Comparison of ENCODE assay signal across 2 cellular contexts in the genomic region with DNA sequence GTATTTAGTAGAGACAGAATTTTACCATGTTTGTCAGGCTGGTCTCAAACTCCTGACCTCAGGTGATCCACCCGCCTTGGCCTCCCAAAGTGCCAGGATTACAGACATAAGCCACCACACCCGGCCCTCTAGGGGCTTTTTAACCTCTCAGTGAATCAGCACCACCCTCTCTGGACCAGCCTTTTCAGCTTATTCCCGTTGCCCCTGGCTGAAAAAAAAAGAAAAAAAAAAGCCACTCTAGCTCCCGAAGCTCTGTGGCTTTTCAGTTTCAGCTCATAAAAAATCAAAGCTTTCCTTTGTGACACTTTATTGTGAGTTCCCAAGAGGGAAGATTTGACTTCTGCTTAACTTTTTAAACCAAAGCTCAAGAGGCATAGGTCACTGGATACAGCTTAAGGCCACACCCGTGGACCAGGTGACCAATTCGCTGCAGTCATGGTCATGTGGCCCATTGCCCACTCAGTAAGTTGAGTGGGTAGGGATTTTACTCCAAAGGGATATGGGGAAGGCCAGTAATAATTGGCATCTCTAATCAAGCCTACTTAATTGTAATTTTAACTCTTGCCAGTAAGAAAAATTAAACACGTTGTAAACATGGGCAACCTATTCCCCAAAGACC.
A peak's percentile ranks its signal among the peaks of the same experiment; 100 is the strongest.
TF ChIP-seq lines count a peak whose summit lies in the region.

No MANE protein-coding gene starts in this region.

TF ChIP-seq in HCT116, 20 proteins besides CTCF, POLR2A, EP300 and RAD21:
- TF ChIP-seq, protein P1, sequence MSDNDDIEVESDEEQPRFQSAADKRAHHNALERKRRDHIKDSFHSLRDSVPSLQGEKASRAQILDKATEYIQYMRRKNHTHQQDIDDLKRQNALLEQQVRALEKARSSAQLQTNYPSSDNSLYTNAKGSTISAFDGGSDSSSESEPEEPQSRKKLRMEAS (IDR thresholded peaks at IDR 0.05) = no peak
- TF ChIP-seq SIN3A (IDR thresholded peaks at IDR 0.05; ENCODE audit: low read depth) (no peak), POLR2AphosphoS5 (IDR thresholded peaks at IDR 0.05; ENCODE audit: low read depth, low read length) (no peak), EZH2 (IDR thresholded peaks at IDR 0.05) (no peak)
- TF ChIP-seq, protein P2, sequence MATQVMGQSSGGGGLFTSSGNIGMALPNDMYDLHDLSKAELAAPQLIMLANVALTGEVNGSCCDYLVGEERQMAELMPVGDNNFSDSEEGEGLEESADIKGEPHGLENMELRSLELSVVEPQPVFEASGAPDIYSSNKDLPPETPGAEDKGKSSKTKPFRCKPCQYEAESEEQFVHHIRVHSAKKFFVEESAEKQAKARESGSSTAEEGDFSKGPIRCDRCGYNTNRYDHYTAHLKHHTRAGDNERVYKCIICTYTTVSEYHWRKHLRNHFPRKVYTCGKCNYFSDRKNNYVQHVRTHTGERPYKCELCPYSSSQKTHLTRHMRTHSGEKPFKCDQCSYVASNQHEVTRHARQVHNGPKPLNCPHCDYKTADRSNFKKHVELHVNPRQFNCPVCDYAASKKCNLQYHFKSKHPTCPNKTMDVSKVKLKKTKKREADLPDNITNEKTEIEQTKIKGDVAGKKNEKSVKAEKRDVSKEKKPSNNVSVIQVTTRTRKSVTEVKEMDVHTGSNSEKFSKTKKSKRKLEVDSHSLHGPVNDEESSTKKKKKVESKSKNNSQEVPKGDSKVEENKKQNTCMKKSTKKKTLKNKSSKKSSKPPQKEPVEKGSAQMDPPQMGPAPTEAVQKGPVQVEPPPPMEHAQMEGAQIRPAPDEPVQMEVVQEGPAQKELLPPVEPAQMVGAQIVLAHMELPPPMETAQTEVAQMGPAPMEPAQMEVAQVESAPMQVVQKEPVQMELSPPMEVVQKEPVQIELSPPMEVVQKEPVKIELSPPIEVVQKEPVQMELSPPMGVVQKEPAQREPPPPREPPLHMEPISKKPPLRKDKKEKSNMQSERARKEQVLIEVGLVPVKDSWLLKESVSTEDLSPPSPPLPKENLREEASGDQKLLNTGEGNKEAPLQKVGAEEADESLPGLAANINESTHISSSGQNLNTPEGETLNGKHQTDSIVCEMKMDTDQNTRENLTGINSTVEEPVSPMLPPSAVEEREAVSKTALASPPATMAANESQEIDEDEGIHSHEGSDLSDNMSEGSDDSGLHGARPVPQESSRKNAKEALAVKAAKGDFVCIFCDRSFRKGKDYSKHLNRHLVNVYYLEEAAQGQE (IDR thresholded peaks at IDR 0.05; ENCODE audit: low read depth) = peak; percentile 7; the same call in 1 of the 2 replicates
- TF ChIP-seq, protein P3, sequence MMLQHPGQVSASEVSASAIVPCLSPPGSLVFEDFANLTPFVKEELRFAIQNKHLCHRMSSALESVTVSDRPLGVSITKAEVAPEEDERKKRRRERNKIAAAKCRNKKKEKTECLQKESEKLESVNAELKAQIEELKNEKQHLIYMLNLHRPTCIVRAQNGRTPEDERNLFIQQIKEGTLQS (IDR thresholded peaks at IDR 0.05) = no peak

TF ChIP-seq in K562, 482 proteins besides CTCF, POLR2A, EP300 and RAD21 (continued from another document):
- 0 out of 2 replicates have a peak, but pooled peaks have one; percentile 63 for TF ChIP-seq ZNF384 (IDR thresholded peaks at IDR 0.05; ENCODE audit: low read depth, low read length)
- TF ChIP-seq HIVEP1 (CRISPR knock-in tag; IDR thresholded peaks at IDR 0.05) = no peak
- TF ChIP-seq, protein P4, sequence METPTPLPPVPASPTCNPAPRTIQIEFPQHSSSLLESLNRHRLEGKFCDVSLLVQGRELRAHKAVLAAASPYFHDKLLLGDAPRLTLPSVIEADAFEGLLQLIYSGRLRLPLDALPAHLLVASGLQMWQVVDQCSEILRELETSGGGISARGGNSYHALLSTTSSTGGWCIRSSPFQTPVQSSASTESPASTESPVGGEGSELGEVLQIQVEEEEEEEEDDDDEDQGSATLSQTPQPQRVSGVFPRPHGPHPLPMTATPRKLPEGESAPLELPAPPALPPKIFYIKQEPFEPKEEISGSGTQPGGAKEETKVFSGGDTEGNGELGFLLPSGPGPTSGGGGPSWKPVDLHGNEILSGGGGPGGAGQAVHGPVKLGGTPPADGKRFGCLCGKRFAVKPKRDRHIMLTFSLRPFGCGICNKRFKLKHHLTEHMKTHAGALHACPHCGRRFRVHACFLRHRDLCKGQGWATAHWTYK (CRISPR knock-in tag; IDR thresholded peaks at IDR 0.05) = no peak
- TF ChIP-seq ZC3H8 (IDR thresholded peaks at IDR 0.05) = no peak
- TF ChIP-seq NR2C2 (CRISPR knock-in tag; IDR thresholded peaks at IDR 0.05) = no peak
- TF ChIP-seq NR2C2 (tag; IDR thresholded peaks at IDR 0.05) = 0 out of 2 replicates have a peak, but pooled peaks have one; percentile 15
- TF ChIP-seq PTBP1 (IDR thresholded peaks at IDR 0.05; ENCODE audit: low read depth, low read length) = no peak
- TF ChIP-seq MIER1 (IDR thresholded peaks at IDR 0.05; ENCODE audit: low read depth) = peak; percentile 48; the same call in 1 of the 2 replicates
- TF ChIP-seq RAD51 (IDR thresholded peaks at IDR 0.05; ENCODE audit: borderline replicate concordance, low read depth) = peak; percentile 63
- TF ChIP-seq, protein P5, sequence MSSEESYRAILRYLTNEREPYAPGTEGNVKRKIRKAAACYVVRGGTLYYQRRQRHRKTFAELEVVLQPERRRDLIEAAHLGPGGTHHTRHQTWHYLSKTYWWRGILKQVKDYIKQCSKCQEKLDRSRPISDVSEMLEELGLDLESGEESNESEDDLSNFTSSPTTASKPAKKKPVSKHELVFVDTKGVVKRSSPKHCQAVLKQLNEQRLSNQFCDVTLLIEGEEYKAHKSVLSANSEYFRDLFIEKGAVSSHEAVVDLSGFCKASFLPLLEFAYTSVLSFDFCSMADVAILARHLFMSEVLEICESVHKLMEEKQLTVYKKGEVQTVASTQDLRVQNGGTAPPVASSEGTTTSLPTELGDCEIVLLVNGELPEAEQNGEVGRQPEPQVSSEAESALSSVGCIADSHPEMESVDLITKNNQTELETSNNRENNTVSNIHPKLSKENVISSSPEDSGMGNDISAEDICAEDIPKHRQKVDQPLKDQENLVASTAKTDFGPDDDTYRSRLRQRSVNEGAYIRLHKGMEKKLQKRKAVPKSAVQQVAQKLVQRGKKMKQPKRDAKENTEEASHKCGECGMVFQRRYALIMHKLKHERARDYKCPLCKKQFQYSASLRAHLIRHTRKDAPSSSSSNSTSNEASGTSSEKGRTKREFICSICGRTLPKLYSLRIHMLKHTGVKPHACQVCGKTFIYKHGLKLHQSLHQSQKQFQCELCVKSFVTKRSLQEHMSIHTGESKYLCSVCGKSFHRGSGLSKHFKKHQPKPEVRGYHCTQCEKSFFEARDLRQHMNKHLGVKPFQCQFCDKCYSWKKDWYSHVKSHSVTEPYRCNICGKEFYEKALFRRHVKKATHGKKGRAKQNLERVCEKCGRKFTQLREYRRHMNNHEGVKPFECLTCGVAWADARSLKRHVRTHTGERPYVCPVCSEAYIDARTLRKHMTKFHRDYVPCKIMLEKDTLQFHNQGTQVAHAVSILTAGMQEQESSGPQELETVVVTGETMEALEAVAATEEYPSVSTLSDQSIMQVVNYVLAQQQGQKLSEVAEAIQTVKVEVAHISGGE (CRISPR knock-in tag; IDR thresholded peaks at IDR 0.05) = peak in 1 of 3 experiments; percentile 27; a peak in 1 of 6 replicates
- TF ChIP-seq ZNF41 (CRISPR knock-in tag; conservative IDR thresholded peaks at IDR 0.05) = no peak
- TF ChIP-seq CXXC5 (CRISPR knock-in tag; IDR thresholded peaks at IDR 0.05) = no peak
- TF ChIP-seq, protein P6, sequence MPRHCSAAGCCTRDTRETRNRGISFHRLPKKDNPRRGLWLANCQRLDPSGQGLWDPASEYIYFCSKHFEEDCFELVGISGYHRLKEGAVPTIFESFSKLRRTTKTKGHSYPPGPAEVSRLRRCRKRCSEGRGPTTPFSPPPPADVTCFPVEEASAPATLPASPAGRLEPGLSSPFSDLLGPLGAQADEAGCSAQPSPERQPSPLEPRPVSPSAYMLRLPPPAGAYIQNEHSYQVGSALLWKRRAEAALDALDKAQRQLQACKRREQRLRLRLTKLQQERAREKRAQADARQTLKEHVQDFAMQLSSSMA (CRISPR knock-in tag; IDR thresholded peaks at IDR 0.05) = no peak
